15 cellular contexts compared by ENCODE assay signal in the genomic region with DNA sequence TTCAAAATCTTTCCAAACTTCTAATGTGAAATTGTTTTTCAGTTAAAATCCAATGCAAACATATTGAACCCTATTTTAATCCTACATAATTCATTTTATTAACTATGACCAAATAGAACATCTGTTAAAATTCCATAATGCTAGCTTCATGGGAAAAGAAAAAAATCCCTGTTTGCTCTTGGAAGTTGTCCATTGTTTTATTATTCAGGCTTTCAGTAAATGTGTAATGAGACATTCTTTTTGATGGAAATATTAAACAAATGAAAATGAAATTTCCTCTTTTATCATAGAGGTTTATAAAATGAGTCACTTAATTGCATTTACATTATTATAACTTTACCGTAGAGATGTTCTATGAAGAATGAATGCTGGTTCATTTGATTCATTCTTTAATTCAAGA. TPM values are rescaled to one million over a fixed set of nuclear protein-coding genes. Genes with fewer than 3 reads are reported as not detected.
DNase-seq lines count a peak whose midpoint lies in the region; ATAC-seq, FAIRE-seq and TF ChIP-seq lines count a peak whose summit lies in the region.
"Had no signal": no experiment of that assay in that cellular context is flagged by ENCODE, and none has a peak within 500 bp of the region (broad histone marks: within the 10 kb centered on the region; RNA-seq: fewer than 3 reads in every experiment).

No MANE protein-coding gene starts in this region.

- H3K27ac Mint-ChIP-seq in activated T-cell treated with anti-CD3 and anti-CD28 coated beads, Interleukin-2, amount 50 U/mL, for 72 hours, result no peak overlapping the region
- H3K27ac Mint-ChIP-seq in HFFc6, result no peak overlapping the region
- H3K27ac Mint-ChIP-seq: CD14-positive monocyte; CD8-positive, alpha-beta T cell; IgD-negative memory B cell had no signal

- H3K4me1 ChIP-seq in IMR-90 (ENCODE audit: control insufficient read depth, insufficient read depth, low read length) (peaks cover 24% of the 10 kb centered on the region), fibroblast of lung (ENCODE audit: control insufficient read depth, extremely low read depth, insufficient read depth, low read length) (peaks cover 2% of the 10 kb centered on the region), right atrium auricular region (no peaks in the 10 kb centered on the region)

- H3K79me2 ChIP-seq in fibroblast of lung (ENCODE audit: control insufficient read depth, insufficient read depth, low read length), result no peaks in the 10 kb centered on the region

- H3K36me3 ChIP-seq in IMR-90 (ENCODE audit: control insufficient read depth, insufficient read depth, low read length) (no peaks in the 10 kb centered on the region), fibroblast of lung (ENCODE audit: control insufficient read depth, insufficient read depth, low read length) (no peaks in the 10 kb centered on the region), right atrium auricular region (no peaks in the 10 kb centered on the region)

- peak overlapping the region; percentile 81 for H2BK5ac ChIP-seq in IMR-90 (ENCODE audit: low read depth, low read length, poor library complexity, severe bottlenecking)

- no peak overlapping the region for H2AK9ac ChIP-seq in IMR-90 (replicated peaks; ENCODE audit: low read depth, low read length, poor library complexity)

- intact Hi-C loops in IMR-90 (cut with micrococcal nuclease), result loop anchor here (10.0 kb wide), 1 partner anchor 324 kb away; no protein-coding TSS in a partner anchor

- no peak overlapping the region for H2AK5ac ChIP-seq in IMR-90 (ENCODE audit: low read depth, low read length)

- peak; percentile 35 for FAIRE-seq in A204.1 (lab: Jason Lieb, UNC)

- H4K20me1 ChIP-seq in IMR-90 (ENCODE audit: insufficient read depth, low read length) (no peaks in the 10 kb centered on the region), fibroblast of lung (ENCODE audit: control insufficient read depth, extremely low read depth, insufficient read depth, low read length) (no peaks in the 10 kb centered on the region)

- peaks cover 0 to 4% of the 10 kb centered on the region in 2 donors for H3K36me3 Mint-ChIP-seq in activated T-cell treated with anti-CD3 and anti-CD28 coated beads, Interleukin-2, amount 50 U/mL, for 72 hours (ENCODE audit: insufficient read depth in 2 of 2)
- no peaks in the 10 kb centered on the region for H3K36me3 Mint-ChIP-seq in HFFc6 (ENCODE audit: low read depth)

- POLR2A ChIA-PET in IMR-90 (lab: Charles Lee; ENCODE audit: unreplicated experiment), result no interaction called here

- no CpG with 5 or more reads among the region's 1 CpG for WGBS in IMR-90 (ENCODE audit: extremely low coverage in 2 of 2, insufficient read length in 1 of 2), 2 experiments

- DNase-seq in IMR-90, result peak; percentile 79
- DNase-seq in dedifferentiated amniotic fluid mesenchymal stem cell (ENCODE audit: extremely low spot score), result peak; percentile 28
- peak in 1 of 2 donors; percentile 83 for DNase-seq in fibroblast of lung (ENCODE audit: low read depth in 2 of 2)
- DNase-seq in SIG-M5 treated with dmso at 0.1 percent for 504 hours (lab: John Stamatoyannopoulos, UW; ENCODE audit: unreplicated experiment), result no peak
- DNase-seq in activated T-cell treated with anti-CD3 and anti-CD28 coated beads, Interleukin-2, amount 50 U/mL, for 72 hours, result no peak
- no peak for DNase-seq in right atrium auricular region (ENCODE audit: low spot score)
- DNase-seq in HFFc6, result no peak
- DNase-seq: 8988T; ACHN; Caco-2; CD8-positive, alpha-beta T cell had no signal

- H3K23ac ChIP-seq in IMR-90 (ENCODE audit: low read depth, low read length), result no peak overlapping the region

- peak overlapping the region; percentile 69; the same call in 1 of the 2 replicates for H3K27ac ChIP-seq in IMR-90 (ENCODE audit: insufficient read depth, low read length)
- no peak overlapping the region for H3K27ac ChIP-seq in fibroblast of lung (ENCODE audit: insufficient read depth, low read length)
- no peak overlapping the region for H3K27ac ChIP-seq in right atrium auricular region

- H4K8ac ChIP-seq in IMR-90 (ENCODE audit: low read depth in 2 of 2, low read length in 2 of 2), result no peak overlapping the region

- H3K9ac ChIP-seq in IMR-90 (ENCODE audit: low read depth, low read length) (no peak overlapping the region), fibroblast of lung (ENCODE audit: insufficient read depth, low read length) (no peak overlapping the region)

- no peak overlapping the region for H4K5ac ChIP-seq in IMR-90 (ENCODE audit: low read depth, low read length)

- no peak overlapping the region; the same call in 1 of the 2 replicates for H3K18ac ChIP-seq in IMR-90 (ENCODE audit: low read depth, low read length)

- peak overlapping the region; percentile 19 for H3K4me2 ChIP-seq in IMR-90 (ENCODE audit: low read depth, low read length)
- H3K4me2 ChIP-seq in fibroblast of lung (ENCODE audit: extremely low read depth, insufficient read depth, low read length), result peak overlapping the region; percentile 62

- H3K4me1 Mint-ChIP-seq in activated T-cell treated with anti-CD3 and anti-CD28 coated beads, Interleukin-2, amount 50 U/mL, for 72 hours (ENCODE audit: low read depth), result no peaks in the 10 kb centered on the region
- H3K4me1 Mint-ChIP-seq in HFFc6 (ENCODE audit: low read depth), result no peaks in the 10 kb centered on the region
- H3K4me1 Mint-ChIP-seq: CD14-positive monocyte had no signal

- H3K56ac ChIP-seq in IMR-90 (ENCODE audit: extremely low read depth, insufficient read depth, low read length), result no peak overlapping the region

- H3K4me3 ChIP-seq in IMR-90 (ENCODE audit: insufficient read depth, low read depth, low read length), result no peak overlapping the region
- H3K4me3 ChIP-seq in fibroblast of lung (replicated peaks in 1 of 4; ENCODE audit: control extremely low read depth in 1 of 4, insufficient read depth in 1 of 4, low read depth in 3 of 4, low read length in 4 of 4), result no peak overlapping the region
- H3K4me3 ChIP-seq in right atrium auricular region, result no peak overlapping the region

- no peak for TF ChIP-seq POLR2A in IMR-90 (IDR thresholded peaks at IDR 0.05; ENCODE audit: low read depth, low read length)

- no peak overlapping the region for H2BK120ac ChIP-seq in IMR-90 (ENCODE audit: low read depth, low read length)

- H2BK20ac ChIP-seq in IMR-90 (ENCODE audit: low read depth, low read length), result no peak overlapping the region

- no peak overlapping the region for H3K14ac ChIP-seq in IMR-90 (replicated peaks; ENCODE audit: low read depth, low read length)

- H2AFZ ChIP-seq in IMR-90 (replicated peaks; ENCODE audit: low read length, poor library complexity) (no peak overlapping the region), fibroblast of lung (ENCODE audit: low read length) (no peak overlapping the region)

- TF ChIP-seq RAD21 in IMR-90 (IDR thresholded peaks at IDR 0.05; ENCODE audit: low read length), result no peak

- H3K9me3 ChIP-seq in IMR-90 (ENCODE audit: control insufficient read depth, insufficient read depth, low read length) (no peaks in the 10 kb centered on the region), fibroblast of lung (ENCODE audit: control insufficient read depth, insufficient read depth, low read depth, low read length) (no peaks in the 10 kb centered on the region), right atrium auricular region (no peaks in the 10 kb centered on the region)
- H3K9me3 ChIP-seq: Caco-2 had no signal

- in situ Hi-C loops in IMR-90 (cut with MboI; ENCODE audit: low sequenced_read_pairs), result loop anchor here (10.0 kb wide), 2 partner anchors 134 to 224 kb away; no protein-coding TSS in a partner anchor

- peak; percentile 16 for ATAC-seq in IMR-90 (ENCODE audit: low read depth)
- no peak for ATAC-seq in activated T-cell treated with anti-CD3 and anti-CD28 coated beads, Interleukin-2, amount 50 U/mL, for 72 hours (replicated peaks in 1 of 2)
- ATAC-seq: CD8-positive, alpha-beta T cell; HCT116 had no signal

- H3K4me3 Mint-ChIP-seq in activated T-cell treated with anti-CD3 and anti-CD28 coated beads, Interleukin-2, amount 50 U/mL, for 72 hours, result no peak overlapping the region
- H3K4me3 Mint-ChIP-seq in HFFc6, result no peak overlapping the region
- H3K4me3 Mint-ChIP-seq: CD14-positive monocyte; CD8-positive, alpha-beta T cell; IgD-negative memory B cell had no signal

- CTCF ChIA-PET in IMR-90 (lab: Yijun Ruan, JAX), result interaction anchor here (1.0 to 2.2 kb wide), 4 partner anchors 10 to 552 kb away, joined by 3 to 14 read pairs (median 3); no protein-coding TSS in a partner anchor

- H3K4ac ChIP-seq in IMR-90 (ENCODE audit: low read depth, low read length), result no peak overlapping the region

- H4K91ac ChIP-seq in IMR-90 (ENCODE audit: insufficient read depth, low read depth, low read length), result no peak overlapping the region

- BruUV-seq in IMR-90 (replicated peaks; lab: Mats Ljungman, UMichigan), result no TSS peak

- H3K9me3 Mint-ChIP-seq in activated T-cell treated with anti-CD3 and anti-CD28 coated beads, Interleukin-2, amount 50 U/mL, for 72 hours, result no peaks in the 10 kb centered on the region
- H3K9me3 Mint-ChIP-seq in HFFc6, result no peaks in the 10 kb centered on the region
- H3K9me3 Mint-ChIP-seq: CD14-positive monocyte; CD8-positive, alpha-beta T cell; IgD-negative memory B cell had no signal

- no peaks in the 10 kb centered on the region for H3K27me3 ChIP-seq in IMR-90 (ENCODE audit: control insufficient read depth, insufficient read depth, low read length)
- H3K27me3 ChIP-seq in fibroblast of lung (ENCODE audit: control insufficient read depth, insufficient read depth, low read length), result no peaks in the 10 kb centered on the region
- no peaks in the 10 kb centered on the region for H3K27me3 ChIP-seq in right atrium auricular region

- H2BK15ac ChIP-seq in IMR-90 (ENCODE audit: low read depth, low read length), result no peak overlapping the region

- dilution Hi-C loops in IMR-90 (cut with HindIII; ENCODE audit: low sequenced_read_pairs, unreplicated experiment), result no loop called here

- TF ChIP-seq CTCF in IMR-90 (conservative IDR thresholded peaks at IDR 0.05; ENCODE audit: low read depth, low read length), result no peak
- no peak for TF ChIP-seq CTCF in fibroblast of lung (conservative IDR thresholded peaks at IDR 0.05 in 1 of 2, IDR thresholded peaks at IDR 0.05 in 1 of 2; ENCODE audit: low read depth in 1 of 2, low read length in 2 of 2)
- TF ChIP-seq CTCF in right atrium auricular region (IDR thresholded peaks at IDR 0.05), result no peak
- no peak for TF ChIP-seq CTCF in HFFc6 (IDR thresholded peaks at IDR 0.05)

- H3K79me1 ChIP-seq in IMR-90 (ENCODE audit: low read depth in 1 of 2, low read length in 2 of 2), result no peaks in the 10 kb centered on the region; a peak in 1 of 4 replicates

- H3K9me1 ChIP-seq in IMR-90 (ENCODE audit: insufficient read depth, low read length), result no peaks in the 10 kb centered on the region; the same call in 1 of the 2 replicates

- H3K27me3 Mint-ChIP-seq in activated T-cell treated with anti-CD3 and anti-CD28 coated beads, Interleukin-2, amount 50 U/mL, for 72 hours (ENCODE audit: low read depth), result no peaks in the 10 kb centered on the region
- H3K27me3 Mint-ChIP-seq in HFFc6 (ENCODE audit: insufficient read depth), result no peaks in the 10 kb centered on the region
- H3K27me3 Mint-ChIP-seq: IgD-negative memory B cell had no signal

RNA-seq across cellular contexts. Expression of a gene that starts 49.5 kb away (rescaled TPM):
- total RNA-seq in IMR-90 (2012; rRNA removed) (12.7 and 17.5 TPM in 2 replicates), fibroblast of lung (14.2 and 21.6 TPM in 2 replicates), right atrium auricular region (10 to 100 TPM; 19.1 to 22.4 TPM)
- polyA plus RNA-seq in IMR-90 (2012; rRNA removed) (8.5 and 10.9 TPM in 2 replicates), fibroblast of lung (20.4 and 29.0 TPM in 2 replicates)
- 5.6 and 13.2 TPM in 2 replicates for polyA plus RNA-seq in IMR-90 (2012; cell fraction: cytosol; rRNA removed)
- polyA plus RNA-seq in IMR-90 (2012; cell fraction: nucleus; rRNA removed; ENCODE audit: low replicate concordance), result 3.1 and 7.2 TPM in 2 replicates
- polyA plus RNA-seq in fibroblast of lung (2012), result 13.3 and 18.2 TPM in 2 replicates
- polyA minus RNA-seq in fibroblast of lung (ENCODE audit: low replicate concordance), result 1.2 and 1.3 TPM in 2 replicates
- total RNA-seq in activated T-cell treated with anti-CD3 and anti-CD28 coated beads, Interleukin-2, amount 50 U/mL, for 72 hours, result 10 to 100 TPM; 32.3 to 38.4 TPM
- 10 to 100 TPM; 12.8 to 16.3 (median 13.6) TPM for total RNA-seq in HFFc6 (2021; fragmentation: NEBNext Ultra II Directional; extraction: Animal tissue kit (Norgen Biotek cat#: 25700))

Comparison
In these comparisons a context has a peak if more than half of its experiments do, and no peak if none do; other contexts are left out.
1. DNase-seq: peak in IMR-90 (single experiment) and dedifferentiated amniotic fluid mesenchymal stem cell (single experiment); none in SIG-M5 treated with dmso at 0.1 percent for 504 hours (single experiment), activated T-cell treated with anti-CD3 and anti-CD28 coated beads, Interleukin-2, amount 50 U/mL, for 72 hours (0 of 2), right atrium auricular region (single experiment) and HFFc6 (single experiment).